Comparison of ENCODE assay signal across 14 cellular contexts in genomic region chr11:113553235-113553634, GRCh38.
DNase-seq lines count a peak whose midpoint lies in the region; ATAC-seq, FAIRE-seq and TF ChIP-seq lines count a peak whose summit lies in the region.
"Had no signal": no experiment of that assay in that cellular context is flagged by ENCODE, and none has a peak within 500 bp of the region (broad histone marks: within the 10 kb centered on the region; RNA-seq: fewer than 3 reads in every experiment).

No MANE protein-coding gene starts in this region.

- FAIRE-seq in astrocyte (lab: Jason Lieb, UNC), result peak; percentile 100

- H4K20me1 ChIP-seq in astrocyte (ENCODE audit: insufficient read depth, low read length) (no peaks in the 10 kb centered on the region), PC-9 (ENCODE audit: insufficient read depth) (no peaks in the 10 kb centered on the region)

- no peaks in the 10 kb centered on the region; the same call in 1 of the 2 replicates for H3K4me1 Mint-ChIP-seq in HFFc6 (ENCODE audit: low read depth)
- H3K4me1 Mint-ChIP-seq in astrocyte (ENCODE audit: low read depth, unreplicated experiment), result peaks cover 35% of the 10 kb centered on the region
- H3K4me1 Mint-ChIP-seq: T-cell had no signal

- DNase-seq in HFFc6 (peak; percentile 78), astrocyte (ENCODE audit: low read depth) (peak; percentile 99), iPS-NIHi11 (ENCODE audit: low spot score) (peak; percentile 45), thoracic aorta (ENCODE audit: low spot score) (no peak), NCI-H2171 (lab: John Stamatoyannopoulos, UW) (no peak), PC-9 (no peak)
- no peak for DNase-seq in NK-92 treated with Interleukin-12 subunit alpha and Interleukin-12 subunit beta, amount 100 ng/mL, for 24 hours (lab: John Stamatoyannopoulos, UW)
- DNase-seq in stimulated activated CD4-positive, alpha-beta T cell treated with anti-CD3 and anti-CD28 coated beads, Interleukin-4, amount 100 ng/mL, for 24 hours, result no peak
- DNase-seq: activated T-cell treated with anti-CD3 and anti-CD28 coated beads for 4 hours, cortex of kidney, lower lobe of right lung, NCI-H187 treated with DMSO at 0.1 percent for 48 hours, T-cell had no signal

- ATAC-seq in thoracic aorta (ENCODE audit: insufficient number of reproducible peaks, low FRiP score, low read depth), result no peak
- ATAC-seq: T-cell had no signal

- BruUV-seq in PC-9 (replicated peaks; lab: Mats Ljungman, UMichigan), result no TSS peak

- H3K9me2 ChIP-seq in PC-9 (ENCODE audit: insufficient read depth), result no peaks in the 10 kb centered on the region

- H2AFZ ChIP-seq in astrocyte (ENCODE audit: low read depth, low read length), result no peak overlapping the region
- no peak overlapping the region for H2AFZ ChIP-seq in PC-9

- peak overlapping the region; percentile 61 for H3K4me2 ChIP-seq in astrocyte (ENCODE audit: low read length)
- H3K4me2 ChIP-seq in PC-9, result no peak overlapping the region

- no peaks in the 10 kb centered on the region for H3K9me3 ChIP-seq in astrocyte (ENCODE audit: insufficient read depth, low read depth, low read length)
- no peaks in the 10 kb centered on the region for H3K9me3 ChIP-seq in thoracic aorta
- H3K9me3 ChIP-seq in PC-9 (ENCODE audit: insufficient read depth, low read depth), result no peaks in the 10 kb centered on the region
- H3K9me3 ChIP-seq: lower lobe of right lung, suprapubic skin had no signal

- H3K27ac ChIP-seq in astrocyte (ENCODE audit: low read depth, low read length) (peak overlapping the region; percentile 1), thoracic aorta (no peak overlapping the region), PC-9 (no peak overlapping the region)
- H3K27ac ChIP-seq: lower lobe of right lung, suprapubic skin had no signal

- intact Hi-C loops in PC-9 (cut with micrococcal nuclease; ENCODE audit: unreplicated experiment), result no loop called here

- no peaks in the 10 kb centered on the region for H3F3A ChIP-seq in PC-9 (ENCODE audit: insufficient read depth, low read depth)

- no peak overlapping the region for H3K9ac ChIP-seq in astrocyte (ENCODE audit: low read length)

- H3K27me3 ChIP-seq in astrocyte (ENCODE audit: insufficient read depth, low read length) (no peaks in the 10 kb centered on the region), thoracic aorta (replicated peaks; ENCODE audit: insufficient read depth) (no peaks in the 10 kb centered on the region), PC-9 (ENCODE audit: insufficient read depth, low read depth) (peaks cover 50% of the 10 kb centered on the region)

- H3K79me2 ChIP-seq in astrocyte (ENCODE audit: insufficient read depth, low read length) (no peaks in the 10 kb centered on the region), PC-9 (ENCODE audit: low read depth) (no peaks in the 10 kb centered on the region)

- H3K4me1 ChIP-seq in astrocyte (ENCODE audit: insufficient read depth, low read length) (peaks cover 22% of the 10 kb centered on the region), thoracic aorta (ENCODE audit: control insufficient read depth in 1 of 2, low read depth in 2 of 2) (peaks cover 3 to 30% of the 10 kb centered on the region in 2 donors), PC-9 (replicated peaks; ENCODE audit: insufficient read depth) (no peaks in the 10 kb centered on the region)
- H3K4me1 ChIP-seq: lower lobe of right lung had no signal

- no peaks in the 10 kb centered on the region for H3K36me3 ChIP-seq in astrocyte (ENCODE audit: insufficient read depth, low read length)
- no peaks in the 10 kb centered on the region for H3K36me3 ChIP-seq in thoracic aorta
- H3K36me3 ChIP-seq in PC-9 (ENCODE audit: low read depth), result no peaks in the 10 kb centered on the region
- H3K36me3 ChIP-seq: lower lobe of right lung, suprapubic skin had no signal

- H3K4me3 Mint-ChIP-seq in HFFc6 (no peak overlapping the region), astrocyte (ENCODE audit: unreplicated experiment) (no peak overlapping the region)
- H3K4me3 Mint-ChIP-seq: T-cell had no signal

- H3K4me3 ChIP-seq in astrocyte (ENCODE audit: insufficient read depth, low read depth, low read length) (no peak overlapping the region), thoracic aorta (peak overlapping the region; percentile 7), PC-9 (no peak overlapping the region)
- H3K4me3 ChIP-seq: lower lobe of right lung, suprapubic skin had no signal

- CTCF ChIA-PET in PC-9 (lab: Charles Lee), result no interaction called here

- H3K9me3 Mint-ChIP-seq in HFFc6, result peaks cover 28% of the 10 kb centered on the region
- no peaks in the 10 kb centered on the region for H3K9me3 Mint-ChIP-seq in astrocyte (ENCODE audit: unreplicated experiment)
- H3K9me3 Mint-ChIP-seq: T-cell had no signal

- POLR2A ChIA-PET in PC-9 (lab: Charles Lee; ENCODE audit: unreplicated experiment), result no interaction called here

- H3K36me3 Mint-ChIP-seq in HFFc6 (ENCODE audit: low read depth) (no peaks in the 10 kb centered on the region), astrocyte (ENCODE audit: low read depth, unreplicated experiment) (no peaks in the 10 kb centered on the region)
- H3K36me3 Mint-ChIP-seq: T-cell had no signal

- H3K27ac Mint-ChIP-seq in HFFc6, result no peak overlapping the region
- H3K27ac Mint-ChIP-seq in astrocyte (ENCODE audit: unreplicated experiment), result peak overlapping the region; percentile 95
- H3K27ac Mint-ChIP-seq: T-cell had no signal

- TF ChIP-seq CTCF in HFFc6 (IDR thresholded peaks at IDR 0.05) (no peak), astrocyte (IDR thresholded peaks at IDR 0.05; ENCODE audit: insufficient read depth, low read depth, low read length) (no peak), thoracic aorta (IDR thresholded peaks at IDR 0.05) (no peak), PC-9 (conservative IDR thresholded peaks at IDR 0.05) (no peak)

- H3K27me3 Mint-ChIP-seq in HFFc6 (ENCODE audit: insufficient read depth), result peaks cover 5% of the 10 kb centered on the region
- H3K27me3 Mint-ChIP-seq in astrocyte (ENCODE audit: low read depth, unreplicated experiment), result peaks cover 5% of the 10 kb centered on the region

Comparison
In these comparisons a context has a peak if more than half of its experiments do, and no peak if none do; other contexts are left out.
1. DNase-seq: peak in HFFc6 (single experiment), astrocyte (single experiment) and iPS-NIHi11 (single experiment); none in thoracic aorta (single experiment), NK-92 treated with Interleukin-12 subunit alpha and Interleukin-12 subunit beta, amount 100 ng/mL, for 24 hours (single experiment), NCI-H2171 (single experiment), stimulated activated CD4-positive, alpha-beta T cell treated with anti-CD3 and anti-CD28 coated beads, Interleukin-4, amount 100 ng/mL, for 24 hours (single experiment) and PC-9 (0 of 2).